Comparison of ENCODE assay signal across 8 cellular contexts in the genomic region with DNA sequence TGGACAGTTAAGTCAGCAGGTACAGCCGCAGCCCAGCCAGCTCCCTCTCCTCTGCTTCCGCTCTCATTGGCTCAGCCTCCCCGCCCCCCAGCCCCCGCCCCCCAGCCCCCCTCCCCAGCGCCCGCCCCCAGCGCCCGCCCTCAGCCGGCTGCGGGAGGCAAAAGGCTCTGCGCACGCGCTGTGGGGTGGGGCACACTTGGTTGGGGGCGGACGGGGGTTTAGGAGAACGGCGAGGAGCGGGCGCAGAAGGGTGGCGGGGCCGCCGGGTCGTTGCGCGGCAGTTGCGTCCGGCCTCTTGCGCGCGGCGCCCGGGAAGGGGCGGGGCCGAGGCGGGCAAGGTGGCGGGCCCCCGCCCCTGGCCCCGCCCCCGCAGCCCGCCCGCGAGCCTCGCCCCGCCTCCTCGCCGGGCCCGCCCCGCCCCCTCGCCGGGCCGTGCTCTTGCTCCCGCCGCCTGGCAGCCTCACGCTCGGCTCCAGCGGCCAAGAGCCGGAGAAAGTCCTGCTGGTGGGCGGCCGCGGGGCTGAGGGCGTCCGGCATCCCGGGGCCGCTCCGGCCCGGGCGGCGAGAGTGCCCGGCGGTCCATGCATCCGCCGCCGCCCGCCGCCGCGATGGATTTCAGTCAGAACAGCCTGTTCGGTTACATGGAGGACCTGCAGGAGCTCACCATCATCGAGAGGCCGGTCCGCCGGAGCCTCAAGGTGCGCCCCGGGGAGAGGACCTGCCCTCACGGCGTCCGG. TPM values are rescaled to one million over a fixed set of nuclear protein-coding genes. Genes with fewer than 3 reads are reported as not detected.
DNase-seq lines count a peak whose midpoint lies in the region; ATAC-seq and TF ChIP-seq lines count a peak whose summit lies in the region.

A gene with protein sequence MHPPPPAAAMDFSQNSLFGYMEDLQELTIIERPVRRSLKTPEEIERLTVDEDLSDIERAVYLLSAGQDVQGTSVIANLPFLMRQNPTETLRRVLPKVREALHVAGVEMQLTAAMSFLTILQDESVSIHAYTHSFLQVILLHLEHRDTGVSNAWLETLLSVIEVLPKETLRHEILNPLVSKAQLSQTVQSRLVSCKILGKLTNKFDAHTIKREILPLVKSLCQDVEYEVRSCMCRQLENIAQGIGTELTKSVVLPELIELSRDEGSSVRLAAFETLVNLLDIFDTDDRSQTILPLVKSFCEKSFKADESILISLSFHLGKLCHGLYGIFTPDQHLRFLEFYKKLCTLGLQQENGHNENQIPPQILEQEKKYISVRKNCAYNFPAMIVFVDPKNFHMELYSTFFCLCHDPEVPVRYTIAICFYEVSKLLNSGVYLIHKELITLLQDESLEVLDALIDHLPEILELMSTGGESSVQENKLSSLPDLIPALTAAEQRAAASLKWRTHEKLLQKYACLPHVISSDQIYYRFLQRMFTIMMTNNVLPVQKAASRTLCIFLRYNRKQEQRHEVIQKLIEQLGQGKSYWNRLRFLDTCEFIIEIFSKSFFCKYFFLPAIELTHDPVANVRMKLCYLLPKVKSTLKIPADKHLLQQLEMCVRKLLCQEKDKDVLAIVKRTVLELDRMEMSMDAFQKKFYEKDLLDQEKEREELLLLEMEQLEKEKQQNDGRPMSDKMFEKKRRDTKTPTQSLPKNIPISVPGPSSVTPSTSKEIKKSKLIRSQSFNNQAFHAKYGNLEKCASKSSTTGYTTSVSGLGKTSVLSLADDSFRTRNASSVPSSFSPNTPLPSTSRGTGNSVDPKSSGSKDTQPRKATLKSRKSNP (plus strand): TSS at position 438 of the 737 bp plus-strand sequence. CDS start 144 bp downstream, at position 582.

- H3K27ac Mint-ChIP-seq in activated CD4-positive, alpha-beta T cell treated with anti-CD3 and anti-CD28 coated beads, Interleukin-2, amount 10 ng/mL, durations not matched to agents 7 days and 5 days = peak within 1 kb of the TSS; percentile 89

- H3K4me3 ChIP-seq in AG04450 (ENCODE audit: low read depth, low read length) (peak within 1 kb of the TSS; percentile 62), left lung (peak within 1 kb of the TSS; percentile 49 to 61)

- H3K9me3 ChIP-seq in AG04450 (ENCODE audit: control insufficient read depth, insufficient read depth, low read length) (no peaks in the 10 kb centered on the region; the same call in 1 of the 2 replicates), left lung (no peaks in the 10 kb centered on the region)

- H3K36me3 ChIP-seq in left lung = no peaks in the 10 kb centered on the region

- H3K27me3 ChIP-seq in AG04450 (ENCODE audit: control insufficient read depth, insufficient read depth, low read length) (peaks cover 20% of the 10 kb centered on the region), left lung (peaks cover 26 to 75% of the 10 kb centered on the region in 2 donors)

- intact Hi-C loops in left lung (cut with DNase I) = no loop called here

- H3K27ac ChIP-seq in AG04450 (ENCODE audit: low read depth, low read length) = no peak within 1 kb of the TSS
- H3K27ac ChIP-seq in left lung = peak within 1 kb of the TSS; percentile 49 to 63

- POLR2A ChIA-PET in AG04450 (lab: Yijun Ruan, JAX) = interaction anchor here (0.7 kb wide), 1 partner anchor 181 kb away, joined by 6 read pairs; no protein-coding TSS in a partner anchor
- POLR2A ChIA-PET in activated CD4-positive, alpha-beta T cell treated with anti-CD3 and anti-CD28 coated beads, Interleukin-2, amount 10 ng/mL, durations not matched to agents 7 days and 5 days (lab: Charles Lee) = interaction anchor here (0.6 kb wide), 1 partner anchor 13 kb away, joined by 8 read pairs; no protein-coding TSS in a partner anchor

- H3K36me3 Mint-ChIP-seq in activated CD4-positive, alpha-beta T cell treated with anti-CD3 and anti-CD28 coated beads, Interleukin-2, amount 10 ng/mL, durations not matched to agents 7 days and 5 days (ENCODE audit: low read depth) = no peaks in the 10 kb centered on the region

- CTCF ChIA-PET in AG04450 (lab: Charles Lee) = interaction anchor here (1.2 to 1.6 kb wide), 2 partner anchors 37 to 42 kb away, joined by 3 to 4 read pairs; no protein-coding TSS in a partner anchor
- CTCF ChIA-PET in activated CD4-positive, alpha-beta T cell treated with anti-CD3 and anti-CD28 coated beads, Interleukin-2, amount 10 ng/mL, durations not matched to agents 7 days and 5 days (lab: Charles Lee) = interaction anchor here (0.8 to 2.3 kb wide), 5 partner anchors 31 to 234 kb away, joined by 3 to 7 read pairs (median 4); no protein-coding TSS in a partner anchor

- peak within 1 kb of the TSS; percentile 78 for H3K4me3 Mint-ChIP-seq in activated CD4-positive, alpha-beta T cell treated with anti-CD3 and anti-CD28 coated beads, Interleukin-2, amount 10 ng/mL, durations not matched to agents 7 days and 5 days

- H3K9me3 Mint-ChIP-seq in activated CD4-positive, alpha-beta T cell treated with anti-CD3 and anti-CD28 coated beads, Interleukin-2, amount 10 ng/mL, durations not matched to agents 7 days and 5 days = no peaks in the 10 kb centered on the region

- TF ChIP-seq CTCF in AG04450 (IDR thresholded peaks at IDR 0.05; ENCODE audit: low read depth, low read length) (no peak), left lung (IDR thresholded peaks at IDR 0.05) (no peak)

- peaks cover 64% of the 10 kb centered on the region for H3K27me3 Mint-ChIP-seq in activated CD4-positive, alpha-beta T cell treated with anti-CD3 and anti-CD28 coated beads, Interleukin-2, amount 10 ng/mL, durations not matched to agents 7 days and 5 days

- H3K4me1 Mint-ChIP-seq in activated CD4-positive, alpha-beta T cell treated with anti-CD3 and anti-CD28 coated beads, Interleukin-2, amount 10 ng/mL, durations not matched to agents 7 days and 5 days = peaks cover 31% of the 10 kb centered on the region

- ATAC-seq in GM19025 (IDR thresholded peaks at IDR 0.05; ENCODE audit: low read depth, unreplicated experiment) = peak; percentile 77
- peak; percentile 81 for ATAC-seq in HG03342 (IDR thresholded peaks at IDR 0.05; ENCODE audit: unreplicated experiment)
- ATAC-seq in left lung = peak; percentile 94

- DNase-seq in AG04450 (ENCODE audit: low read depth, low spot score) = peak; percentile 54
- DNase-seq in NCI-H524 treated with DMSO at 0.1 percent for 48 hours (lab: John Stamatoyannopoulos, UW) = peak; percentile 77
- DNase-seq in activated CD4-positive, alpha-beta T cell treated with anti-CD3 and anti-CD28 coated beads, Interleukin-2, amount 10 ng/mL, durations not matched to agents 7 days and 5 days = peak; percentile 93
- DNase-seq in dedifferentiated amniotic fluid mesenchymal stem cell (ENCODE audit: extremely low spot score) = peak; percentile 66
- peak; percentile 90 to 95 for DNase-seq in left lung
- DNase-seq in stimulated activated CD4-positive, alpha-beta T cell treated with anti-CD3 and anti-CD28 coated beads, Interleukin-2, amount 100 ng/mL, for 4 hours (ENCODE audit: low read depth) = peak; percentile 84

- H3K4me1 ChIP-seq in left lung = peaks cover 0 to 25% of the 10 kb centered on the region in 2 donors

RNA-seq across cellular contexts. Expression of the gene that starts here (rescaled TPM):
- 0.60 and 0.65 TPM in 2 replicates for polyA plus RNA-seq in AG04450 (2011; rRNA removed)
- polyA minus RNA-seq in AG04450 (2011; rRNA and poly(A)+ RNA removed) = 0.41 and 1.7 TPM in 2 replicates
- 1 to 10 TPM; 3.0 to 3.7 TPM for total RNA-seq in activated CD4-positive, alpha-beta T cell treated with anti-CD3 and anti-CD28 coated beads, Interleukin-2, amount 10 ng/mL, durations not matched to agents 7 days and 5 days
- total RNA-seq in left lung = 1 to 10 TPM in 1 of 2 donors, under 1 TPM in 1; 0.52 to 3.7 TPM
